27 cellular contexts compared by ENCODE assay signal in genomic region chr2:153946036-153946435, GRCh38.
"Had no signal": no experiment of that assay in that cellular context is flagged by ENCODE, and none has a peak within 500 bp of the region (broad histone marks: within the 10 kb centered on the region; RNA-seq: fewer than 3 reads in every experiment).

No MANE protein-coding gene starts in this region.

- H3K36me3 ChIP-seq: stomach, suprapubic skin, thoracic aorta, thyroid gland, tibial artery, tibial nerve, transverse colon, upper lobe of left lung, upper lobe of right lung, uterus, vagina had no signal

- ATAC-seq: stimulated activated effector memory CD8-positive, alpha-beta T cell treated with anti-CD3 and anti-CD28 coated beads, Interleukin-12 subunit alpha, Interleukin-12 subunit beta, amount 100 ng/mL, for 72 hours; stimulated activated memory B cell treated with anti-CD40 and anti-IgM and Interleukin-4, amounts not matched to agents 10 μg/mL and 1 μg/mL and 100 μg/mL, for 72 hours; stimulated activated naive B cell treated with anti-CD40 and anti-IgM and Interleukin-4, amounts not matched to agents 10 μg/mL and 1 μg/mL and 100 μg/mL, for 72 hours; stimulated activated naive CD8-positive, alpha-beta T cell treated with anti-CD3 and anti-CD28 coated beads, Interleukin-15, amount 100 ng/mL, for 72 hours; stimulated activated naive CD8-positive, alpha-beta T cell treated with anti-CD3 and anti-CD28 coated beads, Interleukin-15, Interleukin-2, amounts not matched to agents 100 U/mL and 50 U/mL, for 24 hours; upper lobe of right lung had no signal

- DNase-seq: stimulated activated CD4-positive, alpha-beta T cell treated with anti-CD3 and anti-CD28 coated beads, Interleukin-2, amount 100 ng/mL, for 48 hours; stimulated activated CD4-positive, alpha-beta T cell treated with anti-CD3 and anti-CD28 coated beads, Interleukin-4, amount 100 ng/mL, for 1 hour; stimulated activated CD4-positive, alpha-beta T cell treated with anti-CD3 and anti-CD28 coated beads, Interleukin-4, amount 100 ng/mL, for 24 hours; stimulated activated CD4-positive, alpha-beta T cell treated with anti-CD3 and anti-CD28 coated beads, Interleukin-4, amount 100 ng/mL, for 4 hours; stimulated activated CD8-positive, alpha-beta memory T cell treated with anti-CD3 and anti-CD28 coated beads, Interleukin-4, amount 100 ng/mL, for 48 hours; stimulated activated naive B cell treated with anti-CD40 and anti-IgM and Interleukin-4, amounts not matched to agents 10 μg/mL and 1 μg/mL and 100 μg/mL, for 72 hours; stimulated activated naive CD4-positive, alpha-beta T cell; stimulated activated naive CD4-positive, alpha-beta T cell treated with Interleukin-2 at 50 U/mL for 16 hours; stimulated activated naive CD8-positive, alpha-beta T cell treated with anti-CD3 and anti-CD28 coated beads, Interleukin-15, amount 100 ng/mL, for 72 hours; stimulated activated naive CD8-positive, alpha-beta T cell treated with anti-CD3 and anti-CD28 coated beads, Interleukin-15, Interleukin-2, amounts not matched to agents 100 U/mL and 50 U/mL, for 24 hours; stomach; substantia nigra; testis; thyroid gland; tibial artery; transverse colon; trophoblast cell; upper lobe of left lung; upper lobe of right lung; uterus had no signal

- H3K27ac ChIP-seq: stomach, suprapubic skin, testis, thoracic aorta, thyroid gland, tibial artery, tibial nerve, transverse colon, upper lobe of left lung, upper lobe of right lung, uterus, vagina had no signal

- H3K9me3 ChIP-seq: stomach, testis, thoracic aorta, thyroid gland, tibial artery, tibial nerve, transverse colon, upper lobe of left lung, upper lobe of right lung, uterus, vagina had no signal

- H3K27me3 ChIP-seq: stomach, suprapubic skin, testis, thyroid gland, tibial artery, tibial nerve, transverse colon, upper lobe of left lung, upper lobe of right lung, uterus, vagina had no signal

- H3K4me1 ChIP-seq: stomach, suprapubic skin, testis, thyroid gland, tibial nerve, transverse colon, upper lobe of left lung, upper lobe of right lung, uterus, vagina had no signal

- FAIRE-seq: urothelium cell line had no signal

- H3K4me3 ChIP-seq: stomach, suprapubic skin, testis, thoracic aorta, thyroid gland, tibial artery, tibial nerve, transverse colon, upper lobe of left lung, upper lobe of right lung, uterus, vagina had no signal
